ENCODE assay signal across 26 cellular contexts in genomic region chr14:29569194-29569593, GRCh38.
"Had no signal": no experiment of that assay in that cellular context is flagged by ENCODE, and none has a peak within 500 bp of the region (broad histone marks: within the 10 kb centered on the region; RNA-seq: fewer than 3 reads in every experiment).

No MANE protein-coding gene starts in this region.

- ATAC-seq: activated CD4-positive, alpha-beta T cell treated with anti-CD3 and anti-CD28 coated beads for 36 hours; activated CD8-positive, alpha-beta memory T cell treated with anti-CD3 and anti-CD28 coated beads, Interleukin-2, amount 10 ng/mL, durations not matched to agents 7 days and 5 days; activated CD8-positive, alpha-beta T cell treated with anti-CD3 and anti-CD28 coated beads, Interleukin-2, amount 10 ng/mL, durations not matched to agents 7 days and 5 days; activated naive CD8-positive, alpha-beta T cell treated with anti-CD3 and anti-CD28 coated beads, Interleukin-2, amount 50 U/mL, for 24 hours had no signal

- DNase-seq: activated B cell treated with CpG ODN at 0.5 μM for 24 hours; activated CD4-positive, alpha-beta memory T cell treated with anti-CD3 and anti-CD28 coated beads, Interleukin-2, amount 10 ng/mL, durations not matched to agents 7 days and 5 days; activated CD4-positive, alpha-beta T cell treated with anti-CD3 and anti-CD28 coated beads for 36 hours; activated CD4-positive, alpha-beta T cell treated with anti-CD3 and anti-CD28 coated beads for 48 hours; activated CD4-positive, alpha-beta T cell treated with anti-CD3 and anti-CD28 coated beads, Interleukin-2, amount 10 ng/mL, durations not matched to agents 7 days and 5 days; activated CD4-positive, alpha-beta T cell treated with anti-CD3 and anti-CD28 coated beads, Interleukin-2, amount 50 U/mL, for 48 hours; activated CD4-positive, CD25-positive, alpha-beta regulatory T cell treated with anti-CD3 and anti-CD28 coated beads, Interleukin-2, amount 50 U/mL, for 72 hours; activated CD8-positive, alpha-beta memory T cell treated with anti-CD3 and anti-CD28 coated beads for 24 hours; activated CD8-positive, alpha-beta memory T cell treated with anti-CD3 and anti-CD28 coated beads, Interleukin-2, amount 10 ng/mL, durations not matched to agents 7 days and 5 days; activated CD8-positive, alpha-beta memory T cell treated with anti-CD3 and anti-CD28 coated beads, Interleukin-2, amount 50 U/mL, for 48 hours; activated CD8-positive, alpha-beta T cell treated with anti-CD3 and anti-CD28 coated beads, Interleukin-2, amount 10 ng/mL, durations not matched to agents 7 days and 5 days; activated effector memory CD4-positive, alpha-beta T cell treated with Interleukin-2 at 50 U/mL for 16 hours; activated gamma-delta T cell; activated naive CD4-positive, alpha-beta T cell treated with anti-CD3 and anti-CD28 coated beads, Interleukin-2, amount 10 ng/mL, durations not matched to agents 7 days and 5 days; activated naive CD4-positive, alpha-beta T cell treated with Interleukin-2 at 50 U/mL for 16 hours; activated naive CD8-positive, alpha-beta T cell treated with anti-CD3 and anti-CD28 coated beads, Interleukin-2, amount 10 ng/mL, durations not matched to agents 7 days and 5 days; activated naive CD8-positive, alpha-beta T cell treated with anti-CD3 and anti-CD28 coated beads, Interleukin-2, amount 50 U/mL, for 24 hours; activated T-cell treated with anti-CD3 and anti-CD28 coated beads, Interleukin-2, amount 50 U/mL, for 24 hours; activated T-cell treated with anti-CD3 and anti-CD28 coated beads, Interleukin-2, amount 50 U/mL, for 48 hours; amygdala; anterior cingulate cortex; central memory CD4-positive, alpha-beta T cell; SW 1271; T-helper 1 cell; T-helper 2 cell; T-helper 9 cell had no signal
